1 cellular context compared by ENCODE assay signal in genomic region chr1:199724049-199724448, GRCh38.
A peak's percentile ranks its signal among the peaks of the same experiment; 100 is the strongest.
TF ChIP-seq lines count a peak whose summit lies in the region.

No MANE protein-coding gene starts in this region.

TF ChIP-seq in K562, 482 proteins besides CTCF, POLR2A, EP300 and RAD21:
- TF ChIP-seq, protein P1, sequence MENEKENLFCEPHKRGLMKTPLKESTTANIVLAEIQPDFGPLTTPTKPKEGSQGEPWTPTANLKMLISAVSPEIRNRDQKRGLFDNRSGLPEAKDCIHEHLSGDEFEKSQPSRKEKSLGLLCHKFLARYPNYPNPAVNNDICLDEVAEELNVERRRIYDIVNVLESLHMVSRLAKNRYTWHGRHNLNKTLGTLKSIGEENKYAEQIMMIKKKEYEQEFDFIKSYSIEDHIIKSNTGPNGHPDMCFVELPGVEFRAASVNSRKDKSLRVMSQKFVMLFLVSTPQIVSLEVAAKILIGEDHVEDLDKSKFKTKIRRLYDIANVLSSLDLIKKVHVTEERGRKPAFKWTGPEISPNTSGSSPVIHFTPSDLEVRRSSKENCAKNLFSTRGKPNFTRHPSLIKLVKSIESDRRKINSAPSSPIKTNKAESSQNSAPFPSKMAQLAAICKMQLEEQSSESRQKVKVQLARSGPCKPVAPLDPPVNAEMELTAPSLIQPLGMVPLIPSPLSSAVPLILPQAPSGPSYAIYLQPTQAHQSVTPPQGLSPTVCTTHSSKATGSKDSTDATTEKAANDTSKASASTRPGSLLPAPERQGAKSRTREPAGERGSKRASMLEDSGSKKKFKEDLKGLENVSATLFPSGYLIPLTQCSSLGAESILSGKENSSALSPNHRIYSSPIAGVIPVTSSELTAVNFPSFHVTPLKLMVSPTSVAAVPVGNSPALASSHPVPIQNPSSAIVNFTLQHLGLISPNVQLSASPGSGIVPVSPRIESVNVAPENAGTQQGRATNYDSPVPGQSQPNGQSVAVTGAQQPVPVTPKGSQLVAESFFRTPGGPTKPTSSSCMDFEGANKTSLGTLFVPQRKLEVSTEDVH (IDR thresholded peaks at IDR 0.05; ENCODE audit: low read depth, partially characterized antibody), result no peak
- TF ChIP-seq CBFA2T2 (conservative IDR thresholded peaks at IDR 0.05) (no peak), NFXL1 (CRISPR knock-in tag; IDR thresholded peaks at IDR 0.05) (no peak), ZSCAN32 (CRISPR knock-in tag; IDR thresholded peaks at IDR 0.05) (no peak), ZNF316 (IDR thresholded peaks at IDR 0.05) (peak; percentile 89), NR2C1 (IDR thresholded peaks at IDR 0.05) (no peak), NR2C1 (tag; IDR thresholded peaks at IDR 0.05) (no peak), ZNF830 (CRISPR knock-in tag; IDR thresholded peaks at IDR 0.05) (no peak), SUPT5H (IDR thresholded peaks at IDR 0.05) (no peak), RBM39 (optimal IDR thresholded peaks at IDR 0.05; ENCODE audit: low read depth, low read length) (no peak), SRF (CRISPR knock-in tag; IDR thresholded peaks at IDR 0.05) (no peak), ZKSCAN1 (IDR thresholded peaks at IDR 0.05; ENCODE audit: low read depth, low read length) (no peak), DLX4 (CRISPR knock-in tag; IDR thresholded peaks at IDR 0.05) (no peak), ARID3A (IDR thresholded peaks at IDR 0.05; ENCODE audit: borderline replicate concordance, low read depth, low read length) (no peak), ZNF780A (CRISPR knock-in tag; IDR thresholded peaks at IDR 0.05) (no peak), SNRNP70 (optimal IDR thresholded peaks at IDR 0.05; ENCODE audit: low read depth, low read length) (no peak), MAFK (IDR thresholded peaks at IDR 0.05; ENCODE audit: low read length) (peak; percentile 96), ZNF354B (CRISPR knock-in tag; IDR thresholded peaks at IDR 0.05) (no peak), NUFIP1 (IDR thresholded peaks at IDR 0.05; ENCODE audit: partially characterized antibody) (no peak), ARID1B (IDR thresholded peaks at IDR 0.05) (no peak), MAFF (IDR thresholded peaks at IDR 0.05; ENCODE audit: low read length) (peak; percentile 94), ZFPM2 (CRISPR knock-in tag; IDR thresholded peaks at IDR 0.05) (no peak), C11orf30 (IDR thresholded peaks at IDR 0.05; ENCODE audit: low read depth) (peak; percentile 80), MAFG (tag; conservative IDR thresholded peaks at IDR 0.05) (peak; percentile 89), ZBTB49 (CRISPR knock-in tag; IDR thresholded peaks at IDR 0.05; ENCODE audit: borderline replicate concordance) (no peak)
- TF ChIP-seq, protein P2, sequence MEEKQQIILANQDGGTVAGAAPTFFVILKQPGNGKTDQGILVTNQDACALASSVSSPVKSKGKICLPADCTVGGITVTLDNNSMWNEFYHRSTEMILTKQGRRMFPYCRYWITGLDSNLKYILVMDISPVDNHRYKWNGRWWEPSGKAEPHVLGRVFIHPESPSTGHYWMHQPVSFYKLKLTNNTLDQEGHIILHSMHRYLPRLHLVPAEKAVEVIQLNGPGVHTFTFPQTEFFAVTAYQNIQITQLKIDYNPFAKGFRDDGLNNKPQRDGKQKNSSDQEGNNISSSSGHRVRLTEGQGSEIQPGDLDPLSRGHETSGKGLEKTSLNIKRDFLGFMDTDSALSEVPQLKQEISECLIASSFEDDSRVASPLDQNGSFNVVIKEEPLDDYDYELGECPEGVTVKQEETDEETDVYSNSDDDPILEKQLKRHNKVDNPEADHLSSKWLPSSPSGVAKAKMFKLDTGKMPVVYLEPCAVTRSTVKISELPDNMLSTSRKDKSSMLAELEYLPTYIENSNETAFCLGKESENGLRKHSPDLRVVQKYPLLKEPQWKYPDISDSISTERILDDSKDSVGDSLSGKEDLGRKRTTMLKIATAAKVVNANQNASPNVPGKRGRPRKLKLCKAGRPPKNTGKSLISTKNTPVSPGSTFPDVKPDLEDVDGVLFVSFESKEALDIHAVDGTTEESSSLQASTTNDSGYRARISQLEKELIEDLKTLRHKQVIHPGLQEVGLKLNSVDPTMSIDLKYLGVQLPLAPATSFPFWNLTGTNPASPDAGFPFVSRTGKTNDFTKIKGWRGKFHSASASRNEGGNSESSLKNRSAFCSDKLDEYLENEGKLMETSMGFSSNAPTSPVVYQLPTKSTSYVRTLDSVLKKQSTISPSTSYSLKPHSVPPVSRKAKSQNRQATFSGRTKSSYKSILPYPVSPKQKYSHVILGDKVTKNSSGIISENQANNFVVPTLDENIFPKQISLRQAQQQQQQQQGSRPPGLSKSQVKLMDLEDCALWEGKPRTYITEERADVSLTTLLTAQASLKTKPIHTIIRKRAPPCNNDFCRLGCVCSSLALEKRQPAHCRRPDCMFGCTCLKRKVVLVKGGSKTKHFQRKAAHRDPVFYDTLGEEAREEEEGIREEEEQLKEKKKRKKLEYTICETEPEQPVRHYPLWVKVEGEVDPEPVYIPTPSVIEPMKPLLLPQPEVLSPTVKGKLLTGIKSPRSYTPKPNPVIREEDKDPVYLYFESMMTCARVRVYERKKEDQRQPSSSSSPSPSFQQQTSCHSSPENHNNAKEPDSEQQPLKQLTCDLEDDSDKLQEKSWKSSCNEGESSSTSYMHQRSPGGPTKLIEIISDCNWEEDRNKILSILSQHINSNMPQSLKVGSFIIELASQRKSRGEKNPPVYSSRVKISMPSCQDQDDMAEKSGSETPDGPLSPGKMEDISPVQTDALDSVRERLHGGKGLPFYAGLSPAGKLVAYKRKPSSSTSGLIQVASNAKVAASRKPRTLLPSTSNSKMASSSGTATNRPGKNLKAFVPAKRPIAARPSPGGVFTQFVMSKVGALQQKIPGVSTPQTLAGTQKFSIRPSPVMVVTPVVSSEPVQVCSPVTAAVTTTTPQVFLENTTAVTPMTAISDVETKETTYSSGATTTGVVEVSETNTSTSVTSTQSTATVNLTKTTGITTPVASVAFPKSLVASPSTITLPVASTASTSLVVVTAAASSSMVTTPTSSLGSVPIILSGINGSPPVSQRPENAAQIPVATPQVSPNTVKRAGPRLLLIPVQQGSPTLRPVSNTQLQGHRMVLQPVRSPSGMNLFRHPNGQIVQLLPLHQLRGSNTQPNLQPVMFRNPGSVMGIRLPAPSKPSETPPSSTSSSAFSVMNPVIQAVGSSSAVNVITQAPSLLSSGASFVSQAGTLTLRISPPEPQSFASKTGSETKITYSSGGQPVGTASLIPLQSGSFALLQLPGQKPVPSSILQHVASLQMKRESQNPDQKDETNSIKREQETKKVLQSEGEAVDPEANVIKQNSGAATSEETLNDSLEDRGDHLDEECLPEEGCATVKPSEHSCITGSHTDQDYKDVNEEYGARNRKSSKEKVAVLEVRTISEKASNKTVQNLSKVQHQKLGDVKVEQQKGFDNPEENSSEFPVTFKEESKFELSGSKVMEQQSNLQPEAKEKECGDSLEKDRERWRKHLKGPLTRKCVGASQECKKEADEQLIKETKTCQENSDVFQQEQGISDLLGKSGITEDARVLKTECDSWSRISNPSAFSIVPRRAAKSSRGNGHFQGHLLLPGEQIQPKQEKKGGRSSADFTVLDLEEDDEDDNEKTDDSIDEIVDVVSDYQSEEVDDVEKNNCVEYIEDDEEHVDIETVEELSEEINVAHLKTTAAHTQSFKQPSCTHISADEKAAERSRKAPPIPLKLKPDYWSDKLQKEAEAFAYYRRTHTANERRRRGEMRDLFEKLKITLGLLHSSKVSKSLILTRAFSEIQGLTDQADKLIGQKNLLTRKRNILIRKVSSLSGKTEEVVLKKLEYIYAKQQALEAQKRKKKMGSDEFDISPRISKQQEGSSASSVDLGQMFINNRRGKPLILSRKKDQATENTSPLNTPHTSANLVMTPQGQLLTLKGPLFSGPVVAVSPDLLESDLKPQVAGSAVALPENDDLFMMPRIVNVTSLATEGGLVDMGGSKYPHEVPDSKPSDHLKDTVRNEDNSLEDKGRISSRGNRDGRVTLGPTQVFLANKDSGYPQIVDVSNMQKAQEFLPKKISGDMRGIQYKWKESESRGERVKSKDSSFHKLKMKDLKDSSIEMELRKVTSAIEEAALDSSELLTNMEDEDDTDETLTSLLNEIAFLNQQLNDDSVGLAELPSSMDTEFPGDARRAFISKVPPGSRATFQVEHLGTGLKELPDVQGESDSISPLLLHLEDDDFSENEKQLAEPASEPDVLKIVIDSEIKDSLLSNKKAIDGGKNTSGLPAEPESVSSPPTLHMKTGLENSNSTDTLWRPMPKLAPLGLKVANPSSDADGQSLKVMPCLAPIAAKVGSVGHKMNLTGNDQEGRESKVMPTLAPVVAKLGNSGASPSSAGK (IDR thresholded peaks at IDR 0.05), result no peak
